ENCODE assay signal across 8 cellular contexts in genomic region chr5:60668715-60669304, GRCh38. TPM values are rescaled to one million over a fixed set of nuclear protein-coding genes. Genes with fewer than 3 reads are reported as not detected.
DNase-seq lines count a peak whose midpoint lies in the region; TF ChIP-seq lines count a peak whose summit lies in the region.

No MANE protein-coding gene starts in this region.

- intact Hi-C loops in breast epithelium (cut with DNase I; ENCODE audit: low total_unique reads) = no loop called here

- H3K27me3 ChIP-seq in breast epithelium = no peaks in the 10 kb centered on the region

- H3K9me3 ChIP-seq in breast epithelium = no peaks in the 10 kb centered on the region

- TF ChIP-seq CTCF in breast epithelium (IDR thresholded peaks at IDR 0.05) = peak in 2 of 3 donors; percentile 27 to 29

- no peaks in the 10 kb centered on the region for H3K36me3 ChIP-seq in breast epithelium

- DNase-seq in DMS 273 (lab: John Stamatoyannopoulos, UW; ENCODE audit: unreplicated experiment) (peak; percentile 73), DMS 273 treated with DMSO at 0.1 percent for 48 hours (lab: John Stamatoyannopoulos, UW) (no peak), LHCN-M2 (ENCODE audit: low read depth) (peak; percentile 51), breast epithelium (ENCODE audit: low spot score in 2 of 2) (no peak), midbrain (lab: John Stamatoyannopoulos, UW) (peak; percentile 53), hepatic stellate cell (ENCODE audit: low spot score) (no peak)
- no peak for DNase-seq in stimulated activated CD4-positive, alpha-beta T cell treated with anti-CD3 and anti-CD28 coated beads, Interleukin-1b, Interleukin-23, amount 100 ng/mL, for 48 hours
- no peak for DNase-seq in activated CD4-positive, alpha-beta T cell treated with anti-CD3 and anti-CD28 coated beads for 1 hour

- H3K4me3 ChIP-seq in breast epithelium = no peak overlapping the region

- no peaks in the 10 kb centered on the region for H3K4me1 ChIP-seq in breast epithelium

- TF ChIP-seq POLR2A in breast epithelium (IDR thresholded peaks at IDR 0.05) = no peak

- H3K27ac ChIP-seq in breast epithelium = no peak overlapping the region

RNA-seq across cellular contexts. Expression of gene DEPDC1B, which starts 31.2 kb away (rescaled TPM):
- total RNA-seq in LHCN-M2 (2014; rRNA removed) (19.7 and 20.9 TPM in 2 replicates), breast epithelium (1 to 10 TPM in 1 of 3 donors, under 1 TPM in 2; under 0.01 to 1.1 (median 0.29) TPM)
- polyA plus RNA-seq in LHCN-M2 (2012) = 3.8 TPM

Comparison
In these comparisons a context has a peak if more than half of its experiments do, and no peak if none do; other contexts are left out.
1. DNase-seq: peak in DMS 273 (single experiment), LHCN-M2 (single experiment) and midbrain (single experiment); none in DMS 273 treated with DMSO at 0.1 percent for 48 hours (single experiment), breast epithelium (0 of 2), stimulated activated CD4-positive, alpha-beta T cell treated with anti-CD3 and anti-CD28 coated beads, Interleukin-1b, Interleukin-23, amount 100 ng/mL, for 48 hours (single experiment), hepatic stellate cell (single experiment) and activated CD4-positive, alpha-beta T cell treated with anti-CD3 and anti-CD28 coated beads for 1 hour (single experiment).